ENCODE assay signal across 28 cellular contexts in genomic region chr15:40869686-40870085, GRCh38. TPM values are rescaled to one million over a fixed set of nuclear protein-coding genes. Genes with fewer than 3 reads are reported as not detected.
"Had no signal": no experiment of that assay in that cellular context is flagged by ENCODE, and none has a peak within 500 bp of the region (broad histone marks: within the 10 kb centered on the region; RNA-seq: fewer than 3 reads in every experiment).

No MANE protein-coding gene starts in this region.

- H3K9me3 ChIP-seq: gastrocnemius medialis, heart left ventricle, transverse colon had no signal

- H3K27ac Mint-ChIP-seq: activated B cell treated with CpG ODN at 0.5 μM for 24 hours; activated CD8-positive, alpha-beta T cell treated with anti-CD3 and anti-CD28 coated beads, Interleukin-2, amount 10 ng/mL, durations not matched to agents 7 days and 5 days; activated naive CD4-positive, alpha-beta T cell treated with anti-CD3 and anti-CD28 coated beads, Interleukin-2, amount 10 ng/mL, durations not matched to agents 7 days and 5 days; nephron progenitor cell; T-cell had no signal

- ATAC-seq: activated CD8-positive, alpha-beta T cell treated with anti-CD3 and anti-CD28 coated beads, Interleukin-2, amount 10 ng/mL, durations not matched to agents 7 days and 5 days; activated T-cell treated with anti-CD3 and anti-CD28 coated beads, Interleukin-2, amount 50 U/mL, for 4 hours; effector memory CD8-positive, alpha-beta T cell; gastrocnemius medialis; heart left ventricle; left lobe of liver; SK-N-SH treated with all-trans-retinoic acid at 6 μM for 48 hours; T-cell had no signal

- H3K9me3 Mint-ChIP-seq: activated B cell treated with CpG ODN at 0.5 μM for 24 hours; activated naive CD4-positive, alpha-beta T cell treated with anti-CD3 and anti-CD28 coated beads, Interleukin-2, amount 10 ng/mL, durations not matched to agents 7 days and 5 days; activated T-cell treated with anti-CD3 and anti-CD28 coated beads, Interleukin-2, amount 50 U/mL, for 4 hours; effector memory CD8-positive, alpha-beta T cell; nephron progenitor cell; T-cell had no signal

- H3K27ac ChIP-seq: cardiac muscle cell, gastrocnemius medialis, heart left ventricle, transverse colon had no signal

- DNase-seq: activated B cell treated with CpG ODN at 0.5 μM for 24 hours; activated CD4-positive, alpha-beta T cell treated with anti-CD3 and anti-CD28 coated beads for 48 hours; activated CD8-positive, alpha-beta T cell treated with anti-CD3 and anti-CD28 coated beads, Interleukin-2, amount 10 ng/mL, durations not matched to agents 7 days and 5 days; activated effector memory CD4-positive, alpha-beta T cell treated with Interleukin-2 at 50 U/mL for 16 hours; activated naive CD4-positive, alpha-beta T cell treated with anti-CD3 and anti-CD28 coated beads, Interleukin-2, amount 10 ng/mL, durations not matched to agents 7 days and 5 days; activated T-cell treated with anti-CD3 and anti-CD28 coated beads, Interleukin-2, amount 50 U/mL, for 4 hours; effector memory CD8-positive, alpha-beta T cell; gastrocnemius medialis; heart left ventricle; nephron progenitor cell; occipital lobe; stimulated activated CD4-positive, alpha-beta T cell treated with anti-CD3 and anti-CD28 coated beads, Interleukin-12 subunit alpha, Interleukin-12 subunit beta, amount 100 ng/mL, for 4 hours; stimulated activated CD4-positive, alpha-beta T cell treated with anti-CD3 and anti-CD28 coated beads, Interleukin-1b, Interleukin-23, amount 100 ng/mL, for 48 hours; stimulated activated CD8-positive, alpha-beta memory T cell treated with anti-CD3 and anti-CD28 coated beads, Interleukin-4, amount 100 ng/mL, for 48 hours; stimulated activated naive CD4-positive, alpha-beta T cell treated with Interleukin-2 at 50 U/mL for 16 hours; T-cell; T-helper 9 cell; transverse colon had no signal

- H3K36me3 Mint-ChIP-seq: activated naive CD4-positive, alpha-beta T cell treated with anti-CD3 and anti-CD28 coated beads, Interleukin-2, amount 10 ng/mL, durations not matched to agents 7 days and 5 days; T-cell had no signal

- H3K4me3 Mint-ChIP-seq: activated B cell treated with CpG ODN at 0.5 μM for 24 hours; activated CD8-positive, alpha-beta T cell treated with anti-CD3 and anti-CD28 coated beads, Interleukin-2, amount 10 ng/mL, durations not matched to agents 7 days and 5 days; activated naive CD4-positive, alpha-beta T cell treated with anti-CD3 and anti-CD28 coated beads, Interleukin-2, amount 10 ng/mL, durations not matched to agents 7 days and 5 days; activated T-cell treated with anti-CD3 and anti-CD28 coated beads, Interleukin-2, amount 50 U/mL, for 4 hours; effector memory CD8-positive, alpha-beta T cell; nephron progenitor cell; T-cell had no signal

- H3K36me3 ChIP-seq: cardiac muscle cell, gastrocnemius medialis, heart left ventricle, transverse colon had no signal

- H3K4me1 ChIP-seq: gastrocnemius medialis had no signal

- H3K27me3 Mint-ChIP-seq: activated B cell treated with CpG ODN at 0.5 μM for 24 hours had no signal

- H3K4me3 ChIP-seq: cardiac muscle cell, gastrocnemius medialis, heart left ventricle, lung, transverse colon had no signal

RNA-seq across cellular contexts. Expression of gene RHOV, which starts 4.3 kb away (rescaled TPM):
- total RNA-seq: activated CD8-positive, alpha-beta T cell treated with anti-CD3 and anti-CD28 coated beads, Interleukin-2, amount 10 ng/mL, durations not matched to agents 7 days and 5 days; gastrocnemius medialis; heart left ventricle; left lobe of liver; myocyte; posterior vena cava; subcutaneous adipose tissue; T-cell had no signal
- polyA plus RNA-seq: heart left ventricle had no signal

RNA-seq across cellular contexts. Expression of gene SPINT1, which starts 25.8 kb away (rescaled TPM):
- total RNA-seq: myocyte had no signal

RNA-seq across cellular contexts. Expression of gene PPP1R14D, which starts 41.2 kb away (rescaled TPM):
- total RNA-seq: activated CD8-positive, alpha-beta T cell treated with anti-CD3 and anti-CD28 coated beads, Interleukin-2, amount 10 ng/mL, durations not matched to agents 7 days and 5 days; activated T-cell treated with anti-CD3 and anti-CD28 coated beads, Interleukin-2, amount 50 U/mL, for 4 hours; cardiac muscle cell; dermis microvascular lymphatic vessel endothelial cell; epithelial cell of proximal tubule; heart left ventricle; kidney; left lobe of liver; lung; myocyte; occipital lobe; posterior vena cava; subcutaneous adipose tissue; T-cell had no signal
- polyA plus RNA-seq: cardiac muscle cell, heart left ventricle had no signal

RNA-seq across cellular contexts. Expression of gene DLL4, which starts 59.5 kb away (rescaled TPM):
- total RNA-seq: activated B cell treated with CpG ODN at 0.5 μM for 24 hours; activated CD8-positive, alpha-beta T cell treated with anti-CD3 and anti-CD28 coated beads, Interleukin-2, amount 10 ng/mL, durations not matched to agents 7 days and 5 days had no signal
- polyA plus RNA-seq: cardiac muscle cell had no signal
